In genomic region chr11:67504950-67505561, GRCh38 we compare ENCODE assay signal across 1 cellular context.
TF ChIP-seq lines count a peak whose summit lies in the region.

TSS of gene PITPNM1 (minus strand) at chr11:67505363. CDS start at chr11:67504180, 1,183 bp downstream.

TF ChIP-seq in SK-N-SH, 30 proteins besides CTCF, POLR2A, EP300 and RAD21 (continued from another document):
- no peak for TF ChIP-seq PBX3 (IDR thresholded peaks at IDR 0.05)
- TF ChIP-seq FOXM1 (IDR thresholded peaks at IDR 0.05; ENCODE audit: low read depth): no peak
- TF ChIP-seq POLR2AphosphoS5 (IDR thresholded peaks at IDR 0.05; ENCODE audit: low read depth, low read length): no peak
TF ChIP-seq in SK-N-SH: peak in this region for 0.
